ENCODE assay signal across 19 cellular contexts in genomic region chr5:59001716-59002115, GRCh38.
DNase-seq lines count a peak whose midpoint lies in the region; ATAC-seq, FAIRE-seq and TF ChIP-seq lines count a peak whose summit lies in the region.
"Had no signal": no experiment of that assay in that cellular context is flagged by ENCODE, and none has a peak within 500 bp of the region (broad histone marks: within the 10 kb centered on the region; RNA-seq: fewer than 3 reads in every experiment).

No MANE protein-coding gene starts in this region.

- DNase-seq in T-helper 1 cell (no peak), A549 (ENCODE audit: low read depth in 1 of 2, low spot score in 1 of 2) (no peak), dorsolateral prefrontal cortex (no peak), osteocyte (ENCODE audit: extremely low spot score, unreplicated experiment) (no peak), RWPE1 (ENCODE audit: low spot score) (no peak)
- DNase-seq in natural killer cell treated with Interleukin-12 subunit alpha and Interleukin-12 subunit beta and Interleukin-15 and Interleukin-18, amount 100 ng/mL, for 72 hours (ENCODE audit: low spot score) = no peak
- DNase-seq: 8988T; COR-L47; DMS53; MG63; NCI-H1092 treated with DMSO at 0.1 percent for 48 hours; NCI-H1694; NCI-H2107; NK-92 treated with Interleukin-12 subunit alpha and Interleukin-12 subunit beta, amount 100 ng/mL, for 24 hours; PC-9 had no signal

- POLR2A ChIA-PET in A549 (lab: Yijun Ruan, JAX) = interaction anchor here (1.1 to 1.6 kb wide), 2 partner anchors 111 to 173 kb away, joined by 3 to 10 read pairs; no protein-coding TSS in a partner anchor
- POLR2A ChIA-PET in RWPE1 (lab: Yijun Ruan, JAX; ENCODE audit: low non-redundant PET) = no interaction called here

- H3K27me3 ChIP-seq in dorsolateral prefrontal cortex = no peaks in the 10 kb centered on the region
- H3K27me3 ChIP-seq: BLaER1 treated with 17β-estradiol and CSF1 and Interleukin-3, amounts not matched to agents 10 nM and 100 nM; MG63 had no signal

- no peak for TF ChIP-seq EP300 in A549 (IDR thresholded peaks at IDR 0.05)

- intact Hi-C loops in dorsolateral prefrontal cortex (cut with DNase I) = no loop called here

- CTCF ChIA-PET in A549 (lab: Yijun Ruan, JAX) (interaction anchor here (1.6 to 3.3 kb wide), 6 partner anchors 16 to 172 kb away, joined by 4 to 16 read pairs (median 6); no protein-coding TSS in a partner anchor), RWPE1 (lab: Yijun Ruan, JAX) (interaction anchor here (0.6 kb wide), 1 partner anchor 541 kb away, joined by 3 read pairs; no protein-coding TSS in a partner anchor)

- no peaks in the 10 kb centered on the region for H3K27me3 Mint-ChIP-seq in T-helper 1 cell treated with Interleukin-12 subunit alpha and Interleukin-12 subunit beta and Interleukin-4 antibody, amounts not matched to agents 30 μg/mL and 1 μg/mL, for 36 hours (ENCODE audit: low read depth)
- no peaks in the 10 kb centered on the region for H3K27me3 Mint-ChIP-seq in activated T-helper 17 cell treated with anti-CD3 and anti-CD28 coated beads, Interleukin-2, amount 50 U/mL, for 72 hours
- no peaks in the 10 kb centered on the region for H3K27me3 Mint-ChIP-seq in natural killer cell treated with Interleukin-12 subunit alpha and Interleukin-12 subunit beta and Interleukin-15 and Interleukin-18, amount 100 ng/mL, for 72 hours
- no peaks in the 10 kb centered on the region for H3K27me3 Mint-ChIP-seq in osteocyte (ENCODE audit: unreplicated experiment)

- WGBS in A549 (ENCODE audit: missing lambda C conversion rate) = 82% methylated on average over 6 of the region's 6 CpGs

- H3K4me1 Mint-ChIP-seq in T-helper 1 cell treated with Interleukin-12 subunit alpha and Interleukin-12 subunit beta and Interleukin-4 antibody, amounts not matched to agents 30 μg/mL and 1 μg/mL, for 36 hours (ENCODE audit: low read depth) = peaks cover 47% of the 10 kb centered on the region
- H3K4me1 Mint-ChIP-seq in activated T-helper 17 cell treated with anti-CD3 and anti-CD28 coated beads, Interleukin-2, amount 50 U/mL, for 72 hours = peaks cover 54% of the 10 kb centered on the region
- H3K4me1 Mint-ChIP-seq in natural killer cell treated with Interleukin-12 subunit alpha and Interleukin-12 subunit beta and Interleukin-15 and Interleukin-18, amount 100 ng/mL, for 72 hours (ENCODE audit: low read depth in 2 of 2) = peaks cover 49 to 52% of the 10 kb centered on the region in 2 donors
- H3K4me1 Mint-ChIP-seq in osteocyte (ENCODE audit: unreplicated experiment) = peaks cover 8% of the 10 kb centered on the region

- TF ChIP-seq POLR2A in A549 (IDR thresholded peaks at IDR 0.05; ENCODE audit: low read length) = no peak

- peaks cover 100% of the 10 kb centered on the region for H3K4me1 ChIP-seq in A549
- H3K4me1 ChIP-seq: HAP-1 had no signal

- peak overlapping the region; percentile 3 for H3K4me3 Mint-ChIP-seq in T-helper 1 cell treated with Interleukin-12 subunit alpha and Interleukin-12 subunit beta and Interleukin-4 antibody, amounts not matched to agents 30 μg/mL and 1 μg/mL, for 36 hours
- H3K4me3 Mint-ChIP-seq in activated T-helper 17 cell treated with anti-CD3 and anti-CD28 coated beads, Interleukin-2, amount 50 U/mL, for 72 hours = peak overlapping the region; percentile 30
- H3K4me3 Mint-ChIP-seq in natural killer cell treated with Interleukin-12 subunit alpha and Interleukin-12 subunit beta and Interleukin-15 and Interleukin-18, amount 100 ng/mL, for 72 hours = no peak overlapping the region
- no peak overlapping the region for H3K4me3 Mint-ChIP-seq in osteocyte (ENCODE audit: unreplicated experiment)

- TF ChIP-seq CTCF in A549 (IDR thresholded peaks at IDR 0.05) (no peak), dorsolateral prefrontal cortex (IDR thresholded peaks at IDR 0.05 in 54 of 56, conservative IDR thresholded peaks at IDR 0.05 in 2 of 56; ENCODE audit: low read depth in 1 of 56, partially characterized antibody in 56 of 56) (no peak), osteocyte (IDR thresholded peaks at IDR 0.05) (no peak), RWPE1 (conservative IDR thresholded peaks at IDR 0.05; ENCODE audit: low read depth) (no peak)

- H3K9me3 Mint-ChIP-seq in T-helper 1 cell treated with Interleukin-12 subunit alpha and Interleukin-12 subunit beta and Interleukin-4 antibody, amounts not matched to agents 30 μg/mL and 1 μg/mL, for 36 hours = no peaks in the 10 kb centered on the region
- no peaks in the 10 kb centered on the region for H3K9me3 Mint-ChIP-seq in activated T-helper 17 cell treated with anti-CD3 and anti-CD28 coated beads, Interleukin-2, amount 50 U/mL, for 72 hours
- H3K9me3 Mint-ChIP-seq in natural killer cell treated with Interleukin-12 subunit alpha and Interleukin-12 subunit beta and Interleukin-15 and Interleukin-18, amount 100 ng/mL, for 72 hours = no peaks in the 10 kb centered on the region
- no peaks in the 10 kb centered on the region for H3K9me3 Mint-ChIP-seq in osteocyte (ENCODE audit: unreplicated experiment)

- peaks cover 18% of the 10 kb centered on the region for H3K36me3 Mint-ChIP-seq in T-helper 1 cell treated with Interleukin-12 subunit alpha and Interleukin-12 subunit beta and Interleukin-4 antibody, amounts not matched to agents 30 μg/mL and 1 μg/mL, for 36 hours (ENCODE audit: low read depth)
- peaks cover 83% of the 10 kb centered on the region for H3K36me3 Mint-ChIP-seq in activated T-helper 17 cell treated with anti-CD3 and anti-CD28 coated beads, Interleukin-2, amount 50 U/mL, for 72 hours (ENCODE audit: low read depth)
- no peaks in the 10 kb centered on the region for H3K36me3 Mint-ChIP-seq in natural killer cell treated with Interleukin-12 subunit alpha and Interleukin-12 subunit beta and Interleukin-15 and Interleukin-18, amount 100 ng/mL, for 72 hours
- no peaks in the 10 kb centered on the region for H3K36me3 Mint-ChIP-seq in osteocyte (ENCODE audit: unreplicated experiment)

- no peak for ATAC-seq in A549
- no peak for ATAC-seq in activated T-helper 17 cell treated with anti-CD3 and anti-CD28 coated beads, Interleukin-2, amount 50 U/mL, for 72 hours (replicated peaks)
- ATAC-seq in natural killer cell treated with Interleukin-12 subunit alpha and Interleukin-12 subunit beta and Interleukin-15 and Interleukin-18, amount 100 ng/mL, for 72 hours = no peak

- FAIRE-seq in A549 (lab: Jason Lieb, UNC) = no peak

- no peak for TF ChIP-seq RAD21 in A549 (conservative IDR thresholded peaks at IDR 0.05 in 1 of 2, IDR thresholded peaks at IDR 0.05 in 1 of 2)

- H3K27ac ChIP-seq in A549 (peak overlapping the region; percentile 50 to 77; a peak in 5 of 6 replicates), dorsolateral prefrontal cortex (no peak overlapping the region), RWPE1 (no peak overlapping the region)
- H3K27ac ChIP-seq: BLaER1 treated with 17β-estradiol and CSF1 and Interleukin-3, amounts not matched to agents 10 nM and 100 nM; PC-9 had no signal

- H3K4me2 ChIP-seq in A549 = peak overlapping the region; percentile 58
- H3K4me2 ChIP-seq: BLaER1 treated with 17β-estradiol and CSF1 and Interleukin-3, amounts not matched to agents 10 nM and 100 nM; PC-9 had no signal

- H3K4me3 ChIP-seq in A549 (no peak overlapping the region), dorsolateral prefrontal cortex (no peak overlapping the region)
- H3K4me3 ChIP-seq: BLaER1 treated with 17β-estradiol and CSF1 and Interleukin-3, amounts not matched to agents 10 nM and 100 nM; HAP-1; MG63; PC-9 had no signal

- H3K9me3 ChIP-seq in A549 = no peaks in the 10 kb centered on the region
- H3K9me3 ChIP-seq: HAP-1, MG63 had no signal

- H3K27ac Mint-ChIP-seq in T-helper 1 cell treated with Interleukin-12 subunit alpha and Interleukin-12 subunit beta and Interleukin-4 antibody, amounts not matched to agents 30 μg/mL and 1 μg/mL, for 36 hours = peak overlapping the region; percentile 15
- H3K27ac Mint-ChIP-seq in activated T-helper 17 cell treated with anti-CD3 and anti-CD28 coated beads, Interleukin-2, amount 50 U/mL, for 72 hours = peak overlapping the region; percentile 28
- peak overlapping the region; percentile 7 to 19 for H3K27ac Mint-ChIP-seq in natural killer cell treated with Interleukin-12 subunit alpha and Interleukin-12 subunit beta and Interleukin-15 and Interleukin-18, amount 100 ng/mL, for 72 hours
- H3K27ac Mint-ChIP-seq in osteocyte (ENCODE audit: unreplicated experiment) = no peak overlapping the region

TF ChIP-seq in A549, 52 proteins besides CTCF, POLR2A, EP300 and RAD21 (continues in another document):
- TF ChIP-seq HOXB13 (CRISPR knock-in tag; IDR thresholded peaks at IDR 0.05; ENCODE audit: low read depth) = no peak
- no peak for TF ChIP-seq ATOH8 (CRISPR knock-in tag; IDR thresholded peaks at IDR 0.05; ENCODE audit: low read depth)
- no peak for TF ChIP-seq PHF8 (IDR thresholded peaks at IDR 0.05; ENCODE audit: borderline replicate concordance, low read depth)
- TF ChIP-seq FOSB (CRISPR knock-in tag; IDR thresholded peaks at IDR 0.05) = no peak
- TF ChIP-seq HES2 (IDR thresholded peaks at IDR 0.05) = no peak
- no peak for TF ChIP-seq USF2 (IDR thresholded peaks at IDR 0.05)

Comparison
In these comparisons a context has a peak if more than half of its experiments do, and no peak if none do; other contexts are left out.
1. H3K4me3 Mint-ChIP-seq: peak in T-helper 1 cell treated with Interleukin-12 subunit alpha and Interleukin-12 subunit beta and Interleukin-4 antibody, amounts not matched to agents 30 μg/mL and 1 μg/mL, for 36 hours (single experiment) and activated T-helper 17 cell treated with anti-CD3 and anti-CD28 coated beads, Interleukin-2, amount 50 U/mL, for 72 hours (single experiment); none in natural killer cell treated with Interleukin-12 subunit alpha and Interleukin-12 subunit beta and Interleukin-15 and Interleukin-18, amount 100 ng/mL, for 72 hours (single experiment) and osteocyte (single experiment).
2. H3K27ac ChIP-seq: peak in A549 (2 of 2); none in dorsolateral prefrontal cortex (0 of 59) and RWPE1 (single experiment).